Comparison of ENCODE assay signal across 8 cellular contexts in the genomic region with DNA sequence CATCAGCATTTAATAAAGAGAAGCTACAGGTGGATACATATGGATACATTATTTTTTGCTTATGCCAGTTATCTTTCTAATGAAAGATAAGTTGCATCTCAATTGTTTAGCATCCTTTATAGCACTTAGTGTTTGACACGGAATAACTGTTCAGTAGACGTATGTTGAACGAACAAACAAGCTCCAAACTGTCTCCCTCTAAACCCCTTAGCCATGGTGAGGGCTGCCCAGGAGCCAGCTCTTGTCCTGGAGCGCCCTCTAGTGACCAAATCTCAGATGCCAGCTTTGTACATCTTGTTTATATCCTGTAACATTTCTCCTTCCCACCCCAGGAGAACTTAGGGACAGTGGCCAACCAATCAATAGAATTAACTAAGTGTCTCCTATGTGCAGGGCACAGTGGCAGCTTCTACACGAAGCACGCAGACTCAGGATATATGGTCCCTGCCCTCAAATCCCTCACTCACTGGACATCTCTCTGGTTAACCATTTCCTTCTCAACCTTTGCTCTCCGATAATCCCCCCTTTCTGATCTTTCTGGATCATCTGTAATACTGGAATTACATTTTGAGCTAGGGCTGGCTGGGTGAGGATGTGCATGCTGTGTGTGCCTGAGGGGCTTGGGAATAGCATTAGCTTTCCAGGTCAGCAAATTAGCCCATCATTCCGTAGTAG. TPM values are rescaled to one million over a fixed set of nuclear protein-coding genes. Genes with fewer than 3 reads are reported as not detected.
DNase-seq lines count a peak whose midpoint lies in the region; ATAC-seq and TF ChIP-seq lines count a peak whose summit lies in the region.

No MANE protein-coding gene starts in this region.

- no peak for ATAC-seq in HG02678 (IDR thresholded peaks at IDR 0.05; ENCODE audit: unreplicated experiment)

- H3K36me3 ChIP-seq in Peyer's patch = no peaks in the 10 kb centered on the region
- H3K36me3 ChIP-seq in neutrophil = no peaks in the 10 kb centered on the region

- H3K4me3 ChIP-seq in LNCaP clone FGC (ENCODE audit: low read depth, low read length) (no peak overlapping the region), Peyer's patch (no peak overlapping the region), fibroblast of mammary gland (ENCODE audit: control insufficient read depth, low read depth, low read length) (no peak overlapping the region), neutrophil (ENCODE audit: low read depth in 1 of 2, low read length in 1 of 2) (no peak overlapping the region)

- no peak overlapping the region for H3K27ac ChIP-seq in Peyer's patch
- H3K27ac ChIP-seq in neutrophil = no peak overlapping the region

- DNase-seq in GM04504 (ENCODE audit: low read depth) (peak; percentile 50), LNCaP clone FGC (ENCODE audit: low read depth) (peak; percentile 42), Peyer's patch (peak; percentile 66 to 93 (median 76)), fibroblast of mammary gland (ENCODE audit: low read depth) (peak; percentile 70), stromal cell of bone marrow (ENCODE audit: low read depth) (peak; percentile 49)
- DNase-seq in activated T-cell treated with anti-CD3 and anti-CD28 coated beads, Interleukin-2, amount 50 U/mL, for 1 hour = peak; percentile 71

- no peak for TF ChIP-seq POLR2A in Peyer's patch (IDR thresholded peaks at IDR 0.05)

- TF ChIP-seq CTCF in LNCaP clone FGC (IDR thresholded peaks at IDR 0.05; ENCODE audit: control insufficient read depth, extremely low read depth, insufficient read depth) (peak; percentile 92), Peyer's patch (IDR thresholded peaks at IDR 0.05) (peak; percentile 35 to 94 (median 90)), fibroblast of mammary gland (conservative IDR thresholded peaks at IDR 0.05; ENCODE audit: control insufficient read depth, insufficient read depth, low read depth, low read length) (peak; percentile 95), neutrophil (IDR thresholded peaks at IDR 0.05) (peak; percentile 73)

- no peaks in the 10 kb centered on the region for H3K27me3 ChIP-seq in Peyer's patch
- peaks cover 11% of the 10 kb centered on the region for H3K27me3 ChIP-seq in neutrophil

- H3K9me3 ChIP-seq in Peyer's patch (no peaks in the 10 kb centered on the region), neutrophil (no peaks in the 10 kb centered on the region)

- no peaks in the 10 kb centered on the region for H3K4me1 ChIP-seq in Peyer's patch
- no peaks in the 10 kb centered on the region for H3K4me1 ChIP-seq in neutrophil (ENCODE audit: control insufficient read depth in 1 of 2, insufficient read depth in 1 of 2, low read depth in 1 of 2, low read length in 1 of 2)

RNA-seq across cellular contexts. Expression of gene KCNA10, which starts 22.9 kb away (rescaled TPM):
- total RNA-seq in Peyer's patch = not detected

RNA-seq across cellular contexts. Expression of gene PROK1, which starts 45.1 kb away (rescaled TPM):
- not detected for total RNA-seq in Peyer's patch
